ENCODE assay signal across 14 cellular contexts in the genomic region with DNA sequence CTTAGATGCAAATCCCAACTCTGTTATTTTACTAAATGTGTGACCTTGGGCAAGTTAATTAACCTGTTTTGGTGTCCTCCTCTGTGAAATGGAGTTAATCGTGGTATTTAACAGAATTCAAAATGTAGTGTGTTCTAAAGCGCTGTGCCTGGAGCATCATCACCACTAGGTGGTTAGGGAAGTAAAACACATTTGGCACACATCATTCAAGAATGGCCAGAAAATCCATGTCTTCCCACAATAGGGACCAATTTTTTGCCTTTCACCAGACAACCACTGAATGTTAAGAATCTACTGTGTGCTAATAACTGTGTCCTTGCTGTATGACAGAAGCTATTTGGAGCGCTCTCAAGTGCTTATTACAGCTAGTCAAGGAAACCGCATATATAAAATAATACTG.
DNase-seq lines count a peak whose midpoint lies in the region; ATAC-seq and TF ChIP-seq lines count a peak whose summit lies in the region.
"Had no signal": no experiment of that assay in that cellular context is flagged by ENCODE, and none has a peak within 500 bp of the region (broad histone marks: within the 10 kb centered on the region; RNA-seq: fewer than 3 reads in every experiment).

No MANE protein-coding gene starts in this region.

- H3K27me3 ChIP-seq in Panc1 (ENCODE audit: control insufficient read depth, insufficient read depth, low read length) (no peaks in the 10 kb centered on the region), fibroblast of lung (ENCODE audit: control insufficient read depth, insufficient read depth, low read length) (no peaks in the 10 kb centered on the region), aorta (ENCODE audit: control insufficient read depth in 1 of 2, insufficient read depth in 2 of 2, low read length in 1 of 2) (no peaks in the 10 kb centered on the region)
- H3K27me3 ChIP-seq: BLaER1 treated with 17β-estradiol and CSF1 and Interleukin-3, amounts not matched to agents 10 nM and 100 nM; right atrium auricular region; tibial artery had no signal

- WGBS in aorta, 2 donors: 93 to 95% methylated on average over 4 of the region's 4 CpGs

- H3K4me3 ChIP-seq in Panc1 (ENCODE audit: low read depth in 2 of 2, low read length in 2 of 2) (no peak overlapping the region), fibroblast of lung (replicated peaks in 1 of 4; ENCODE audit: control extremely low read depth in 1 of 4, insufficient read depth in 1 of 4, low read depth in 3 of 4, low read length in 4 of 4) (no peak overlapping the region), aorta (ENCODE audit: low read length in 2 of 2) (no peak overlapping the region)
- H3K4me3 ChIP-seq: BLaER1 treated with 17β-estradiol and CSF1 and Interleukin-3, amounts not matched to agents 10 nM and 100 nM; right atrium auricular region; tibial artery had no signal

- H3K9ac ChIP-seq in fibroblast of lung (ENCODE audit: insufficient read depth, low read length): no peak overlapping the region
- H3K9ac ChIP-seq: BLaER1 treated with 17β-estradiol and CSF1 and Interleukin-3, amounts not matched to agents 10 nM and 100 nM had no signal

- no peak for DNase-seq in GM13977 (ENCODE audit: low spot score)
- DNase-seq in Panc1 (ENCODE audit: low read depth, low spot score): no peak
- peak in 1 of 2 donors; percentile 3 for DNase-seq in fibroblast of lung (ENCODE audit: low read depth in 2 of 2)
- no peak for DNase-seq in aorta
- no peak for DNase-seq in OCI-M2 (lab: John Stamatoyannopoulos, UW; ENCODE audit: unreplicated experiment)
- DNase-seq: activated CD8-positive, alpha-beta T cell treated with anti-CD3 and anti-CD28 coated beads, Interleukin-2, amount 10 ng/mL, durations not matched to agents 7 days and 5 days; activated naive CD4-positive, alpha-beta T cell treated with anti-CD3 and anti-CD28 coated beads, Interleukin-2, amount 50 U/mL, for 16 hours; T-helper 2 cell; tibial artery had no signal

- POLR2A ChIA-PET in Panc1 (lab: Charles Lee): interaction anchor here (0.5 kb wide), 1 partner anchor 22 kb away, joined by 4 read pairs; no protein-coding TSS in a partner anchor

- H3K9me3 ChIP-seq in Panc1 (ENCODE audit: control insufficient read depth, insufficient read depth, low read depth, low read length) (no peaks in the 10 kb centered on the region), fibroblast of lung (ENCODE audit: control insufficient read depth, insufficient read depth, low read depth, low read length) (no peaks in the 10 kb centered on the region), aorta (ENCODE audit: control insufficient read depth, low read length) (no peaks in the 10 kb centered on the region)
- H3K9me3 ChIP-seq: BLaER1 treated with 17β-estradiol and CSF1 and Interleukin-3, amounts not matched to agents 10 nM and 100 nM; right atrium auricular region; tibial artery had no signal

- H3K4me2 ChIP-seq in fibroblast of lung (ENCODE audit: extremely low read depth, insufficient read depth, low read length): no peak overlapping the region

- H3K36me3 ChIP-seq in Panc1 (ENCODE audit: control insufficient read depth, insufficient read depth, low read length): no peaks in the 10 kb centered on the region
- no peaks in the 10 kb centered on the region for H3K36me3 ChIP-seq in fibroblast of lung (ENCODE audit: control insufficient read depth, insufficient read depth, low read length)
- no peaks in the 10 kb centered on the region for H3K36me3 ChIP-seq in aorta (ENCODE audit: control insufficient read depth in 1 of 2, insufficient read depth in 2 of 2, low read length in 1 of 2)
- H3K36me3 ChIP-seq: right atrium auricular region, tibial artery had no signal

- H3K79me2 ChIP-seq in fibroblast of lung (ENCODE audit: control insufficient read depth, insufficient read depth, low read length): peaks cover 23% of the 10 kb centered on the region

- no peak overlapping the region for H3K27ac ChIP-seq in 22Rv1
- H3K27ac ChIP-seq in Panc1 (ENCODE audit: low read length): no peak overlapping the region
- H3K27ac ChIP-seq in fibroblast of lung (ENCODE audit: insufficient read depth, low read length): no peak overlapping the region
- H3K27ac ChIP-seq in aorta (ENCODE audit: low read depth in 1 of 2, low read length in 2 of 2): no peak overlapping the region
- H3K27ac ChIP-seq: BLaER1 treated with 17β-estradiol and CSF1 and Interleukin-3, amounts not matched to agents 10 nM and 100 nM; right atrium auricular region; tibial artery had no signal

- intact Hi-C loops in Panc1 (cut with micrococcal nuclease; ENCODE audit: unreplicated experiment) (loop anchor here (5.0 to 10.0 kb wide), 2 partner anchors 192 to 465 kb away; no protein-coding TSS in a partner anchor), aorta (cut with DNase I) (loop anchor here in 1 of 2 donors (5.0 kb wide), 1 partner anchor 133 kb away; a partner anchor contains a TSS)

- H3K4me1 ChIP-seq in Panc1 (ENCODE audit: control insufficient read depth, insufficient read depth, low read length) (peaks cover 11% of the 10 kb centered on the region), fibroblast of lung (ENCODE audit: control insufficient read depth, extremely low read depth, insufficient read depth, low read length) (no peaks in the 10 kb centered on the region), aorta (ENCODE audit: control insufficient read depth in 1 of 2, insufficient read depth in 2 of 2, low read length in 2 of 2) (no peaks in the 10 kb centered on the region)

- H4K20me1 ChIP-seq in fibroblast of lung (ENCODE audit: control insufficient read depth, extremely low read depth, insufficient read depth, low read length): no peaks in the 10 kb centered on the region

- ATAC-seq in Panc1: no peak
- no peak for ATAC-seq in aorta (ENCODE audit: low FRiP score)
- ATAC-seq in GM19023 (IDR thresholded peaks at IDR 0.05; ENCODE audit: unreplicated experiment): no peak
- no peak for ATAC-seq in HG03439 (IDR thresholded peaks at IDR 0.05; ENCODE audit: unreplicated experiment)
- ATAC-seq: activated CD8-positive, alpha-beta T cell treated with anti-CD3 and anti-CD28 coated beads, Interleukin-2, amount 10 ng/mL, durations not matched to agents 7 days and 5 days had no signal

- TF ChIP-seq CTCF in 22Rv1 (IDR thresholded peaks at IDR 0.05) (peak; percentile 24; the same call in 1 of the 2 replicates), GM13977 (IDR thresholded peaks at IDR 0.05; ENCODE audit: extremely low read depth, insufficient read depth, missing control alignments) (peak; percentile 17), Panc1 (IDR thresholded peaks at IDR 0.05) (peak; percentile 44), fibroblast of lung (conservative IDR thresholded peaks at IDR 0.05 in 1 of 2, IDR thresholded peaks at IDR 0.05 in 1 of 2; ENCODE audit: low read depth in 1 of 2, low read length in 2 of 2) (peak; percentile 4 to 35)

- no peak overlapping the region for H2AFZ ChIP-seq in fibroblast of lung (ENCODE audit: low read length)

- in situ Hi-C loops in GM13977 (cut with MboI; ENCODE audit: low pct_unique_long_range_greater_than_20kb, low sequenced_read_pairs, unreplicated experiment): no loop called here
- in situ Hi-C loops in Panc1 (cut with HindIII; ENCODE audit: low pct_unique_long_range_greater_than_20kb, low sequenced_read_pairs): loop anchor here (25.0 kb wide), 1 partner anchor 187 kb away; no protein-coding TSS in a partner anchor

- CTCF ChIA-PET in Panc1 (lab: Charles Lee): interaction anchor here (0.6 kb wide), 1 partner anchor 116 kb away, joined by 3 read pairs; no protein-coding TSS in a partner anchor

- no TSS peak for BruUV-seq in Panc1 (replicated peaks; lab: Mats Ljungman, UMichigan)
